ENCODE assay signal across 22 cellular contexts in genomic region chr9:126222363-126222834, GRCh38.
DNase-seq lines count a peak whose midpoint lies in the region; ATAC-seq and TF ChIP-seq lines count a peak whose summit lies in the region.
"Had no signal": no experiment of that assay in that cellular context is flagged by ENCODE, and none has a peak within 500 bp of the region (broad histone marks: within the 10 kb centered on the region; RNA-seq: fewer than 3 reads in every experiment).

No MANE protein-coding gene starts in this region.

- H3K9me3 ChIP-seq in ES-I3 (ENCODE audit: control insufficient read depth, insufficient read depth, low read length), result peaks cover 2% of the 10 kb centered on the region; the same call in 1 of the 2 replicates
- peaks cover 10% of the 10 kb centered on the region; the same call in 1 of the 2 replicates for H3K9me3 ChIP-seq in HUES64 (ENCODE audit: insufficient read depth, low read depth, low read length)
- H3K9me3 ChIP-seq in iPS-20b (ENCODE audit: insufficient read depth, low read depth, low read length), result peaks cover 9% of the 10 kb centered on the region
- H3K9me3 ChIP-seq in CD8-positive, alpha-beta T cell (ENCODE audit: low read length), result no peaks in the 10 kb centered on the region
- H3K9me3 ChIP-seq: BE2C, SJSA1 had no signal

- peak; percentile 73 for DNase-seq in osteocyte (ENCODE audit: extremely low spot score, unreplicated experiment)
- no peak for DNase-seq in CD8-positive, alpha-beta T cell
- DNase-seq: BE2C; CD8-positive, alpha-beta memory T cell; DND-41; GDM1; GM23248; KG1; NCI-H1436; NCI-H2029; NCI-H2171 treated with DMSO at 0.1 percent for 48 hours; NCI-H446 treated with DMSO at 0.1 percent for 48 hours; NCI-H774; RPMI8226 had no signal

- POLR2A ChIA-PET in CD8-positive, alpha-beta T cell (lab: Charles Lee), result no interaction called here

- H3K27ac ChIP-seq in HUES64 (ENCODE audit: low read depth, low read length), result no peak overlapping the region
- no peak overlapping the region for H3K27ac ChIP-seq in iPS-20b (ENCODE audit: low read length)
- no peak overlapping the region for H3K27ac ChIP-seq in CD8-positive, alpha-beta T cell (ENCODE audit: low read depth, low read length)
- H3K27ac ChIP-seq: GM23248, SJSA1 had no signal

- H3K4me3 Mint-ChIP-seq in osteocyte (ENCODE audit: unreplicated experiment), result no peak overlapping the region
- H3K4me3 Mint-ChIP-seq in CD8-positive, alpha-beta T cell, result no peak overlapping the region
- H3K4me3 Mint-ChIP-seq: CD8-positive, alpha-beta memory T cell had no signal

- peaks cover 5% of the 10 kb centered on the region for H3K9me3 Mint-ChIP-seq in osteocyte (ENCODE audit: unreplicated experiment)
- H3K9me3 Mint-ChIP-seq in CD8-positive, alpha-beta T cell, result no peaks in the 10 kb centered on the region

- CTCF ChIA-PET in CD8-positive, alpha-beta T cell (lab: Charles Lee), result interaction anchor here (0.8 kb wide), 1 partner anchor 664 kb away, joined by 3 read pairs; no protein-coding TSS in a partner anchor

- TF ChIP-seq CTCF in osteocyte (IDR thresholded peaks at IDR 0.05), result no peak
- TF ChIP-seq CTCF in CD8-positive, alpha-beta T cell (IDR thresholded peaks at IDR 0.05), result no peak

- H3K9ac ChIP-seq in ES-I3 (ENCODE audit: low read depth, low read length) (peak overlapping the region; percentile 27; the same call in 1 of the 2 replicates), HUES64 (ENCODE audit: low read depth, low read length) (no peak overlapping the region), iPS-20b (ENCODE audit: low read depth, low read length) (no peak overlapping the region)
- H3K9ac ChIP-seq: GM23248 had no signal

- H3K4me1 Mint-ChIP-seq in osteocyte (ENCODE audit: unreplicated experiment), result no peaks in the 10 kb centered on the region
- peaks cover 5% of the 10 kb centered on the region for H3K4me1 Mint-ChIP-seq in CD8-positive, alpha-beta T cell (ENCODE audit: low read depth)

- H3K4me3 ChIP-seq in HUES64 (ENCODE audit: low read length) (peak overlapping the region; percentile 46), iPS-20b (ENCODE audit: low read length) (peak overlapping the region; percentile 50; the same call in 1 of the 2 replicates)
- no peak overlapping the region for H3K4me3 ChIP-seq in CD8-positive, alpha-beta T cell (ENCODE audit: low read depth, low read length)
- H3K4me3 ChIP-seq: GM12878, GM23248, SJSA1 had no signal

- H3K27me3 ChIP-seq in HUES64 (ENCODE audit: insufficient read depth, low read length) (peaks cover 8% of the 10 kb centered on the region; the same call in 1 of the 2 replicates), iPS-20b (ENCODE audit: insufficient read depth, low read length) (no peaks in the 10 kb centered on the region; the same call in 1 of the 2 replicates)
- no peaks in the 10 kb centered on the region for H3K27me3 ChIP-seq in CD8-positive, alpha-beta T cell (ENCODE audit: insufficient read depth, low read length)
- H3K27me3 ChIP-seq: BE2C had no signal

- intact Hi-C loops in CD8-positive, alpha-beta T cell (cut with DNase I, micrococcal nuclease), result no loop called here

- ATAC-seq in CD8-positive, alpha-beta T cell, result no peak
- ATAC-seq in HG03135 (IDR thresholded peaks at IDR 0.05; ENCODE audit: unreplicated experiment) (no peak), HG02798 (IDR thresholded peaks at IDR 0.05; ENCODE audit: poor library complexity, unreplicated experiment) (no peak)
- ATAC-seq: GM12878, HepG2 had no signal

- H3K36me3 ChIP-seq in ES-I3 (ENCODE audit: insufficient read depth, low read length) (no peaks in the 10 kb centered on the region), HUES64 (ENCODE audit: insufficient read depth, low read length) (no peaks in the 10 kb centered on the region), iPS-20b (ENCODE audit: insufficient read depth, low read depth, low read length) (no peaks in the 10 kb centered on the region)
- H3K36me3 ChIP-seq in CD8-positive, alpha-beta T cell (ENCODE audit: insufficient read depth, low read length), result no peaks in the 10 kb centered on the region
- H3K36me3 ChIP-seq: BE2C, SJSA1 had no signal

- WGBS in HUES64, result 74% methylated on average over 26 of the region's 26 CpGs

- no peak overlapping the region for H3K27ac Mint-ChIP-seq in osteocyte (ENCODE audit: unreplicated experiment)
- no peak overlapping the region for H3K27ac Mint-ChIP-seq in CD8-positive, alpha-beta T cell
- H3K27ac Mint-ChIP-seq: CD8-positive, alpha-beta memory T cell had no signal

- H3K4me1 ChIP-seq in ES-I3 (ENCODE audit: insufficient read depth, low read length) (0 out of 2 replicates have a peak, but pooled peaks cover 3% of the 10 kb centered on the region), HUES64 (ENCODE audit: insufficient read depth, low read length) (no peaks in the 10 kb centered on the region), iPS-20b (ENCODE audit: insufficient read depth, low read length) (no peaks in the 10 kb centered on the region)
- H3K4me1 ChIP-seq in CD8-positive, alpha-beta T cell (ENCODE audit: insufficient read depth, low read length), result no peaks in the 10 kb centered on the region
- H3K4me1 ChIP-seq: BE2C, SJSA1 had no signal

- no peaks in the 10 kb centered on the region for H3K36me3 Mint-ChIP-seq in osteocyte (ENCODE audit: unreplicated experiment)
- no peaks in the 10 kb centered on the region for H3K36me3 Mint-ChIP-seq in CD8-positive, alpha-beta T cell

- H3K27me3 Mint-ChIP-seq in osteocyte (ENCODE audit: unreplicated experiment), result peaks cover 45% of the 10 kb centered on the region
- H3K27me3 Mint-ChIP-seq in CD8-positive, alpha-beta T cell (ENCODE audit: low read depth), result peaks cover 75% of the 10 kb centered on the region
